8 cellular contexts compared by ENCODE assay signal in the genomic region with DNA sequence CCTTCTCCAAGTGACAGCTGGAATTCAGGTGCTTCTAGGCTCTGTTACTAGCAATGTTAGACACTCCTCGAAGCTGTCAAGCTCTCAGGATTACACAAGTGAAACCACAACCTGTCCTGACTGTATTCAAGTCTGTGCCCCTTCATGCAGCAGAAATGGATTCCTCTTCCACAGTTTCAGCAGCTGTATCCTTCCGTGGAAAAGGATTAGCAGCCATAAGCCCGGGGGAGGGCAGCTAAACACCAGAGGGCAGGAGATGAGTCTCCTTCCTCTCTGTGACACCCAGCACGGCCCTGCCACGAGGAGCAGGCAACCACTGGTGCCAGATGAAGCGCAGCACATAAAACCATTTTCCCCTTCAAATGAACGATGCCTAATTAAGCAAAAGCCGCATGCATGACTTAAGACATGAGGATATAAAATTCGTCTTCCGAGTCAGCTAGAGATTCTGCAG.
DNase-seq lines count a peak whose midpoint lies in the region; ATAC-seq and TF ChIP-seq lines count a peak whose summit lies in the region.

No MANE protein-coding gene starts in this region.

- H3K4me1 Mint-ChIP-seq in central memory CD8-positive, alpha-beta T cell: peaks cover 57% of the 10 kb centered on the region

- H3K36me3 ChIP-seq in ES-I3 (ENCODE audit: insufficient read depth, low read length): no peaks in the 10 kb centered on the region

- peak overlapping the region; percentile 76; the same call in 1 of the 2 replicates for H3K9ac ChIP-seq in ES-I3 (ENCODE audit: low read depth, low read length)

- H3K27ac Mint-ChIP-seq in central memory CD8-positive, alpha-beta T cell (ENCODE audit: low read depth): peak overlapping the region; percentile 82

- DNase-seq in NCI-H1092 treated with DMSO at 0.1 percent for 48 hours (lab: John Stamatoyannopoulos, UW) (peak; percentile 49), left kidney (ENCODE audit: low read depth, low spot score) (peak; percentile 68)
- peak; percentile 16 for DNase-seq in activated CD4-positive, CD25-positive, alpha-beta regulatory T cell treated with anti-CD3 and anti-CD28 coated beads, Interleukin-2, amount 50 U/mL, for 16 hours (ENCODE audit: low read depth, low spot score)
- peak; percentile 16 to 23 for DNase-seq in central memory CD8-positive, alpha-beta T cell (ENCODE audit: low spot score in 2 of 2)
- DNase-seq in stimulated activated CD4-positive, alpha-beta T cell treated with anti-CD3 and anti-CD28 coated beads, Interleukin-2, amount 100 ng/mL, for 48 hours: peak; percentile 18 to 42

- H3K4me3 Mint-ChIP-seq in central memory CD8-positive, alpha-beta T cell: peak overlapping the region; percentile 97

- H3K27me3 Mint-ChIP-seq in central memory CD8-positive, alpha-beta T cell: no peaks in the 10 kb centered on the region

- H3K36me3 Mint-ChIP-seq in central memory CD8-positive, alpha-beta T cell (ENCODE audit: insufficient read depth): peaks cover 19% of the 10 kb centered on the region

- H3K9me3 Mint-ChIP-seq in central memory CD8-positive, alpha-beta T cell: no peaks in the 10 kb centered on the region

- TF ChIP-seq POLR2A in GM18505 (IDR thresholded peaks at IDR 0.05; ENCODE audit: borderline replicate concordance, extremely low read depth, insufficient read depth, insufficient read length): no peak

- no peaks in the 10 kb centered on the region for H3K9me3 ChIP-seq in ES-I3 (ENCODE audit: control insufficient read depth, insufficient read depth, low read length)

- H3K4me1 ChIP-seq in ES-I3 (ENCODE audit: insufficient read depth, low read length): peaks cover 8% of the 10 kb centered on the region

- no peak for ATAC-seq in central memory CD8-positive, alpha-beta T cell (replicated peaks; ENCODE audit: extremely low read depth, poor library complexity, severe bottlenecking)
- ATAC-seq in HG02981 (IDR thresholded peaks at IDR 0.05; ENCODE audit: unreplicated experiment) (no peak), GM18505 (IDR thresholded peaks at IDR 0.05; ENCODE audit: unreplicated experiment) (no peak)

Comparison
In these comparisons a context has a peak if more than half of its experiments do, and no peak if none do; other contexts are left out.
1. DNase-seq: peak in every context shown above with its lines; median percentile 68 in left kidney; 49 in NCI-H1092 treated with DMSO at 0.1 percent for 48 hours; 30 in stimulated activated CD4-positive, alpha-beta T cell treated with anti-CD3 and anti-CD28 coated beads, Interleukin-2, amount 100 ng/mL, for 48 hours; 20 in central memory CD8-positive, alpha-beta T cell; 16 in activated CD4-positive, CD25-positive, alpha-beta regulatory T cell treated with anti-CD3 and anti-CD28 coated beads, Interleukin-2, amount 50 U/mL, for 16 hours.